10 cellular contexts compared by ENCODE assay signal in the genomic region with DNA sequence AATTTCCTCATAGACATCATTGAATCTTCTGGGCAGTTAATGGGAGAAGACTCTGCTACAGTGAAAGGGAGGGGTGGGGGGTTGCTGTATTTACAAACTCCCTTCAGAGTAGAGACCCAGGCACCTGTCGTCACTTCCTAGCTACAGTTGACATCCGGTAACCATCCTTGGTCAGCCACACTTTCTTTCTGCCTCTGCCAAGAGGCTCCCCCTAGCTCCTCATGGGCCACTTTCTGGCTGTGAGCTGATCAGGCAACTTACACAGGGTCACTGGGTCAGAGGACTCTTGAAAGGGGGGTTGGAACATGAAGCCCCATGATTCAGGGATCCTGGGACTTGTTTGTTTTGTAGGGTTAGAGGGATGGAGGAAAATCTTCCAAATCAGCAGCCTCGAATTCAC. TPM values are rescaled to one million over a fixed set of nuclear protein-coding genes. Genes with fewer than 3 reads are reported as not detected.
A peak's percentile ranks its signal among the peaks of the same experiment; 100 is the strongest.
DNase-seq lines count a peak whose midpoint lies in the region; ATAC-seq, FAIRE-seq and TF ChIP-seq lines count a peak whose summit lies in the region.
"Had no signal": no experiment of that assay in that cellular context is flagged by ENCODE, and none has a peak within 500 bp of the region (broad histone marks: within the 10 kb centered on the region; RNA-seq: fewer than 3 reads in every experiment).

No MANE protein-coding gene starts in this region.

- TF ChIP-seq CTCF in OCI-LY1 (IDR thresholded peaks at IDR 0.05; ENCODE audit: low read length) = peak; percentile 23; the same call in 1 of the 2 replicates

- peaks cover 27% of the 10 kb centered on the region for H3K4me1 ChIP-seq in OCI-LY1 (ENCODE audit: insufficient read depth, low read length, severe bottlenecking)

- peaks cover 6% of the 10 kb centered on the region for H3K79me2 ChIP-seq in OCI-LY1 (ENCODE audit: insufficient read depth, low read length)

- H3K27me3 Mint-ChIP-seq in activated naive CD8-positive, alpha-beta T cell treated with anti-CD3 and anti-CD28 coated beads, Interleukin-2, amount 10 ng/mL, durations not matched to agents 7 days and 5 days = no peaks in the 10 kb centered on the region
- H3K27me3 Mint-ChIP-seq in naive B cell = no peaks in the 10 kb centered on the region

- peak overlapping the region; percentile 85 for H3K27ac ChIP-seq in OCI-LY1 (ENCODE audit: low read depth, low read length, poor library complexity, severe bottlenecking)

- H3K36me3 Mint-ChIP-seq in activated naive CD8-positive, alpha-beta T cell treated with anti-CD3 and anti-CD28 coated beads, Interleukin-2, amount 10 ng/mL, durations not matched to agents 7 days and 5 days = peaks cover 18% of the 10 kb centered on the region
- no peaks in the 10 kb centered on the region for H3K36me3 Mint-ChIP-seq in naive B cell

- peak; percentile 40 for ATAC-seq in activated naive CD8-positive, alpha-beta T cell treated with anti-CD3 and anti-CD28 coated beads, Interleukin-2, amount 10 ng/mL, durations not matched to agents 7 days and 5 days (ENCODE audit: low read depth)
- ATAC-seq in naive B cell (ENCODE audit: low read depth in 2 of 2) = no peak
- ATAC-seq in GM19463 (IDR thresholded peaks at IDR 0.05; ENCODE audit: unreplicated experiment) = no peak
- ATAC-seq in HG03045 (IDR thresholded peaks at IDR 0.05; ENCODE audit: unreplicated experiment) = no peak
- ATAC-seq in HG03175 (IDR thresholded peaks at IDR 0.05; ENCODE audit: unreplicated experiment) = no peak

- peak overlapping the region; percentile 83 for H3K4me3 ChIP-seq in OCI-LY1 (ENCODE audit: low read depth, low read length, poor library complexity, severe bottlenecking)

- POLR2A ChIA-PET in activated naive CD8-positive, alpha-beta T cell treated with anti-CD3 and anti-CD28 coated beads, Interleukin-2, amount 10 ng/mL, durations not matched to agents 7 days and 5 days (lab: Charles Lee) = interaction anchor here (0.6 to 2.2 kb wide), 9 partner anchors 9 to 230 kb away, joined by 3 to 26 read pairs (median 4); a partner anchor contains a TSS

- H3F3A ChIP-seq in OCI-LY1 (ENCODE audit: insufficient read depth, low read length) = no peaks in the 10 kb centered on the region

- DNase-seq in GM12891 (ENCODE audit: insufficient read length, low spot score) (no peak), naive B cell (no peak), SIG-M5 treated with dmso at 0.1 percent for 504 hours (lab: John Stamatoyannopoulos, UW; ENCODE audit: unreplicated experiment) (no peak)
- peak; percentile 53 for DNase-seq in activated naive CD8-positive, alpha-beta T cell treated with anti-CD3 and anti-CD28 coated beads, Interleukin-2, amount 10 ng/mL, durations not matched to agents 7 days and 5 days

- H3K27ac Mint-ChIP-seq in activated naive CD8-positive, alpha-beta T cell treated with anti-CD3 and anti-CD28 coated beads, Interleukin-2, amount 10 ng/mL, durations not matched to agents 7 days and 5 days = peak overlapping the region; percentile 94
- H3K27ac Mint-ChIP-seq in naive B cell = peak overlapping the region; percentile 88 to 96 (median 94)

- no peaks in the 10 kb centered on the region for H3K27me3 ChIP-seq in OCI-LY1 (ENCODE audit: insufficient read depth, low read length)

- peak overlapping the region; percentile 94 for H3K4me3 Mint-ChIP-seq in activated naive CD8-positive, alpha-beta T cell treated with anti-CD3 and anti-CD28 coated beads, Interleukin-2, amount 10 ng/mL, durations not matched to agents 7 days and 5 days
- peak overlapping the region; percentile 91 to 98 (median 96) for H3K4me3 Mint-ChIP-seq in naive B cell

- no peak overlapping the region for H2AFZ ChIP-seq in OCI-LY1 (ENCODE audit: low read length)

- TF ChIP-seq POLR2A in GM12891 (IDR thresholded peaks at IDR 0.05; ENCODE audit: low read depth, low read length) = no peak

- H3K36me3 ChIP-seq in OCI-LY1 (ENCODE audit: insufficient read depth, low read length) = peaks cover 4% of the 10 kb centered on the region; the same call in 1 of the 2 replicates

- H3K4me1 Mint-ChIP-seq in activated naive CD8-positive, alpha-beta T cell treated with anti-CD3 and anti-CD28 coated beads, Interleukin-2, amount 10 ng/mL, durations not matched to agents 7 days and 5 days = peaks cover 39% of the 10 kb centered on the region
- H3K4me1 Mint-ChIP-seq in naive B cell = peaks cover 23 to 47% (median 35%) of the 10 kb centered on the region in 3 donors

- H3K4me2 ChIP-seq in OCI-LY1 (ENCODE audit: low read length) = peak overlapping the region; percentile 93

- no peaks in the 10 kb centered on the region for H3K9me3 Mint-ChIP-seq in activated naive CD8-positive, alpha-beta T cell treated with anti-CD3 and anti-CD28 coated beads, Interleukin-2, amount 10 ng/mL, durations not matched to agents 7 days and 5 days
- H3K9me3 Mint-ChIP-seq in naive B cell = no peaks in the 10 kb centered on the region

- H3K9ac ChIP-seq in OCI-LY1 (ENCODE audit: low read length) = peak overlapping the region; percentile 76

- no peaks in the 10 kb centered on the region for H4K20me1 ChIP-seq in OCI-LY1 (ENCODE audit: insufficient read depth, low read length)

- peak; percentile 60 for FAIRE-seq in GM12891 (lab: Jason Lieb, UNC)
- FAIRE-seq: islet of Langerhans had no signal

- no peaks in the 10 kb centered on the region for H3K9me2 ChIP-seq in OCI-LY1 (ENCODE audit: low read depth, low read length)

- H3K9me3 ChIP-seq in OCI-LY1 (ENCODE audit: low read length) = no peaks in the 10 kb centered on the region

TF ChIP-seq in GM12891, 5 proteins besides CTCF, POLR2A, EP300 and RAD21:
- TF ChIP-seq POU2F2 (IDR thresholded peaks at IDR 0.05; ENCODE audit: low read depth, low read length) (no peak), SPI1 (IDR thresholded peaks at IDR 0.05; ENCODE audit: low read depth, low read length) (no peak), POLR2AphosphoS5 (IDR thresholded peaks at IDR 0.05; ENCODE audit: low read depth, low read length) (no peak), PAX5 (IDR thresholded peaks at IDR 0.05; ENCODE audit: insufficient read depth, low read length, severe bottlenecking) (no peak), TAF1 (IDR thresholded peaks at IDR 0.05; ENCODE audit: low read depth, low read length) (peak; percentile 30; the same call in 1 of the 2 replicates)

RNA-seq across cellular contexts. Expression of a gene that starts 1.2 kb away (rescaled TPM):
- 6.0 TPM for polyA plus RNA-seq in GM12891 (2012; ENCODE audit: low read depth, missing spikeins)
- 10 to 100 TPM; 78.9 to 80.2 TPM for total RNA-seq in activated naive CD8-positive, alpha-beta T cell treated with anti-CD3 and anti-CD28 coated beads, Interleukin-2, amount 10 ng/mL, durations not matched to agents 7 days and 5 days
- 10 to 100 TPM in 5 of 6 donors, 1 to 10 TPM in 1; 6.5 to 23.8 (median 12.4) TPM for polyA plus RNA-seq in naive B cell (ENCODE audit: low read depth in 6 of 6)

RNA-seq across cellular contexts. Expression of a gene that starts 30.7 kb away (rescaled TPM):
- 55.4 TPM for polyA plus RNA-seq in GM12891 (2012; ENCODE audit: low read depth, missing spikeins)
- 10 to 100 TPM; 53.6 to 55.3 TPM for total RNA-seq in activated naive CD8-positive, alpha-beta T cell treated with anti-CD3 and anti-CD28 coated beads, Interleukin-2, amount 10 ng/mL, durations not matched to agents 7 days and 5 days
- 10 to 100 TPM; 12.1 to 21.6 (median 17.2) TPM for polyA plus RNA-seq in naive B cell (ENCODE audit: low read depth in 6 of 6)

RNA-seq across cellular contexts. Expression of a gene that starts 39.5 kb away (rescaled TPM):
- polyA plus RNA-seq in GM12891 (2012; ENCODE audit: low read depth, missing spikeins) = 0.33 TPM
- not detected for total RNA-seq in activated naive CD8-positive, alpha-beta T cell treated with anti-CD3 and anti-CD28 coated beads, Interleukin-2, amount 10 ng/mL, durations not matched to agents 7 days and 5 days
- polyA plus RNA-seq in naive B cell (ENCODE audit: low read depth in 6 of 6) = 1 to 10 TPM in 3 of 6 donors, under 1 TPM in 1, not detected in 2; 0.61 to 3.9 (median 1.7) TPM
- total RNA-seq: HT1080 had no signal
